15 cellular contexts compared by ENCODE assay signal in the genomic region with DNA sequence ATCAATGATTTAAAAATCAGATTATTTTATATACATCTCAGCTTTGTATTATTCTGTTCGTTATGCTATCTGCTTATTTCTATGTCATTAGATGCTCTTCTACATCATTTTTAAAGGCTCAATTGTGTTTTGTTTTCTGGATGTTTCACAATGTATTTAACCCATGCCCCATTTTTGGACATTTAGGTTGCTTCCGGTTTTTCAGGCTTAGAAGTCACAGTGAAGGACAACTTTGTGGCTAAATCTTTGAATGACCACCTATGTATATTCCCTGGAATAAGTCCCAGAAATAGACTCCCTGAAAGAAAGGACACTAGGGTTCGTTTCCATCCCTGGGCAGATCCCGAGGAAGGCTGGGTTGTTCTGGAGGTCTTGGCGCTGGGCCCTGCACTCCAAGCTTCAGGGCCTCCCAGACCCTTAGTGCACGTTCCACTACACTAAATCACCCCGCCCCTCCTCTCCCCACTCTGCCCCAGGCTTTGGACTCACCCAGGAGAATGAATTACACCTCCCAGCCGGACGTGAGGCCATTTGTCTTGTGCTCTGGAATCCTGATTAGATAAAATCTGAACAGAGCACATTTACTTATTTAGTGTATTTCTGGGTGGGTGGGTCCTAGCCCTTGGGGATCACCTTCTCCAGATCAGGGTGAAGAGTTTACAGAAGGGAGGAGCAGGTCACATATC.
DNase-seq lines count a peak whose midpoint lies in the region; ATAC-seq and TF ChIP-seq lines count a peak whose summit lies in the region.
"Had no signal": no experiment of that assay in that cellular context is flagged by ENCODE, and none has a peak within 500 bp of the region (broad histone marks: within the 10 kb centered on the region; RNA-seq: fewer than 3 reads in every experiment).

No MANE protein-coding gene starts in this region.

- CTCF ChIA-PET in RWPE1 (lab: Yijun Ruan, JAX), result no interaction called here

- no peaks in the 10 kb centered on the region for H3K9me3 ChIP-seq in fibroblast of lung (ENCODE audit: control insufficient read depth, insufficient read depth, low read depth, low read length)
- H3K9me3 ChIP-seq: upper lobe of left lung had no signal

- DNase-seq in Daoy (ENCODE audit: low read depth), result peak; percentile 64
- DNase-seq in RWPE1 (ENCODE audit: low spot score), result no peak
- DNase-seq in fibroblast of lung (ENCODE audit: low read depth in 2 of 2), result peak; percentile 52 to 77
- peak; percentile 60 for DNase-seq in posterior vena cava (ENCODE audit: low spot score)
- no peak for DNase-seq in stimulated activated CD4-positive, alpha-beta T cell treated with anti-CD3 and anti-CD28 coated beads, Interleukin-1b, Interleukin-23, amount 100 ng/mL, for 48 hours
- DNase-seq in NCI-H2227 treated with DMSO at 0.1 percent for 48 hours (lab: John Stamatoyannopoulos, UW), result no peak
- no peak for DNase-seq in NCI-H1417 treated with DMSO at 0.1 percent for 48 hours (lab: John Stamatoyannopoulos, UW)
- DNase-seq: activated CD8-positive, alpha-beta memory T cell treated with anti-CD3 and anti-CD28 coated beads, Interleukin-2, amount 10 ng/mL, durations not matched to agents 7 days and 5 days; activated naive CD4-positive, alpha-beta T cell treated with anti-CD3 and anti-CD28 coated beads for 36 hours; cerebellar nuclear complex; NCI-H2029; occipital lobe; upper lobe of left lung had no signal

- no peak overlapping the region for H3K4me2 ChIP-seq in fibroblast of lung (ENCODE audit: extremely low read depth, insufficient read depth, low read length)

- H3K79me2 ChIP-seq in fibroblast of lung (ENCODE audit: control insufficient read depth, insufficient read depth, low read length), result no peaks in the 10 kb centered on the region

- intact Hi-C loops in posterior vena cava (cut with DNase I), result no loop called here

- no peak overlapping the region for H2AFZ ChIP-seq in fibroblast of lung (ENCODE audit: low read length)

- TF ChIP-seq CTCF in RWPE1 (conservative IDR thresholded peaks at IDR 0.05; ENCODE audit: low read depth) (no peak), fibroblast of lung (conservative IDR thresholded peaks at IDR 0.05 in 1 of 2, IDR thresholded peaks at IDR 0.05 in 1 of 2; ENCODE audit: low read depth in 1 of 2, low read length in 2 of 2) (no peak)

- H4K20me1 ChIP-seq in fibroblast of lung (ENCODE audit: control insufficient read depth, extremely low read depth, insufficient read depth, low read length), result no peaks in the 10 kb centered on the region

- no peak overlapping the region for H3K4me3 ChIP-seq in fibroblast of lung (replicated peaks in 1 of 4; ENCODE audit: control extremely low read depth in 1 of 4, insufficient read depth in 1 of 4, low read depth in 3 of 4, low read length in 4 of 4)
- H3K4me3 ChIP-seq: upper lobe of left lung had no signal

- H3K4me1 ChIP-seq in fibroblast of lung (ENCODE audit: control insufficient read depth, extremely low read depth, insufficient read depth, low read length), result peaks cover 18% of the 10 kb centered on the region

- POLR2A ChIA-PET in RWPE1 (lab: Yijun Ruan, JAX; ENCODE audit: low non-redundant PET), result no interaction called here

- no peaks in the 10 kb centered on the region for H3K36me3 ChIP-seq in fibroblast of lung (ENCODE audit: control insufficient read depth, insufficient read depth, low read length)
- H3K36me3 ChIP-seq: upper lobe of left lung had no signal

- H3K9ac ChIP-seq in fibroblast of lung (ENCODE audit: insufficient read depth, low read length), result no peak overlapping the region

- H3K27me3 ChIP-seq in fibroblast of lung (ENCODE audit: control insufficient read depth, insufficient read depth, low read length), result no peaks in the 10 kb centered on the region
- H3K27me3 ChIP-seq: upper lobe of left lung had no signal

- H3K27ac ChIP-seq in RWPE1, result peak overlapping the region; percentile 97
- H3K27ac ChIP-seq in fibroblast of lung (ENCODE audit: insufficient read depth, low read length), result no peak overlapping the region
- H3K27ac ChIP-seq: upper lobe of left lung, VCaP had no signal

- no peak for ATAC-seq in HG03565 (IDR thresholded peaks at IDR 0.05; ENCODE audit: unreplicated experiment)
- ATAC-seq: activated CD8-positive, alpha-beta memory T cell treated with anti-CD3 and anti-CD28 coated beads, Interleukin-2, amount 10 ng/mL, durations not matched to agents 7 days and 5 days had no signal

Comparison
In these comparisons a context has a peak if more than half of its experiments do, and no peak if none do; other contexts are left out.
1. DNase-seq: peak in Daoy (single experiment), fibroblast of lung (2 of 2) and posterior vena cava (single experiment); none in RWPE1 (single experiment), stimulated activated CD4-positive, alpha-beta T cell treated with anti-CD3 and anti-CD28 coated beads, Interleukin-1b, Interleukin-23, amount 100 ng/mL, for 48 hours (single experiment), NCI-H2227 treated with DMSO at 0.1 percent for 48 hours (single experiment) and NCI-H1417 treated with DMSO at 0.1 percent for 48 hours (single experiment).